In the genomic region with DNA sequence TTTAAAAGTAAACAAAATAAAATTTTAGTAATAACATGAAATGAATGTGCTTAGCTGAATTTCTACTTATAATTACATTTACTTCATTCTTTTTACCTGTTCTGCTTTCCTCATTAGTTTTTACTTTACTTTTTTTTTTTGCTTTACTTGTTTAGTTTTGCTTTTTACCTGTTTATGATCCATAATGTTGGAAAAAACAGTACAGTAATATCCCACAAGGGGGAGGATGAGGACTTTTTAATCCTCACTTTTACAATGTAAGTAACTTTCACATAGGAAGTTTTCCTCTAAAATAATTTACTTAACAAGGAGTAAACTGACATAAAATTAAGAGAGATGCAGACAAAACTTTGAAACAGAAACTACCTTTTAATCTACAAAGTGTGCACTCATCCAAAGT, we compare ENCODE assay signal across 19 cellular contexts.
DNase-seq lines count a peak whose midpoint lies in the region; ATAC-seq, FAIRE-seq and TF ChIP-seq lines count a peak whose summit lies in the region.
"Had no signal": no experiment of that assay in that cellular context is flagged by ENCODE, and none has a peak within 500 bp of the region (broad histone marks: within the 10 kb centered on the region; RNA-seq: fewer than 3 reads in every experiment).

No MANE protein-coding gene starts in this region.

- no peak overlapping the region for H3K18ac ChIP-seq in H9 (ENCODE audit: insufficient read length, low read depth, low read length)

- DNase-seq in A549 (ENCODE audit: low read depth in 1 of 2, low spot score in 1 of 2) (peak in 1 of 2 experiments; percentile 43), H9 (no peak), adipocyte (ENCODE audit: low read depth) (peak; percentile 50), fibroblast of villous mesenchyme (ENCODE audit: low read depth) (peak; percentile 26), NCI-H146 (lab: John Stamatoyannopoulos, UW) (no peak), iPS-NIHi7 (ENCODE audit: extremely low spot score) (no peak)
- no peak for DNase-seq in activated CD4-positive, alpha-beta memory T cell treated with anti-CD3 and anti-CD28 coated beads for 36 hours
- DNase-seq: activated CD4-positive, alpha-beta T cell treated with anti-CD3 and anti-CD28 coated beads for 36 hours; activated T-cell treated with anti-CD3 and anti-CD28 coated beads, Interleukin-2, amount 50 U/mL, for 48 hours; body of pancreas; mucosa of descending colon; NCI-H2081; retina; stimulated activated CD4-positive, alpha-beta T cell treated with anti-CD3 and anti-CD28 coated beads, Interleukin-4, amount 100 ng/mL, for 4 hours; stimulated activated naive CD4-positive, alpha-beta T cell treated with Interleukin-2 at 50 U/mL for 16 hours; T-helper 1 cell had no signal

- no peak overlapping the region for H2BK20ac ChIP-seq in H9 (ENCODE audit: low read depth, low read length, poor library complexity, severe bottlenecking)

- no peaks in the 10 kb centered on the region for H3K36me3 Mint-ChIP-seq in H9 (ENCODE audit: insufficient read depth in 1 of 3, low read depth in 3 of 3)
- H3K36me3 Mint-ChIP-seq in activated CD4-positive, alpha-beta memory T cell treated with anti-CD3 and anti-CD28 coated beads for 36 hours = peaks cover 6% of the 10 kb centered on the region

- H2BK12ac ChIP-seq in H9 (ENCODE audit: insufficient read length, low read depth, low read length) = no peak overlapping the region

- no peaks in the 10 kb centered on the region for H3K27me3 Mint-ChIP-seq in H9 (ENCODE audit: low read depth)
- no peaks in the 10 kb centered on the region for H3K27me3 Mint-ChIP-seq in activated CD4-positive, alpha-beta memory T cell treated with anti-CD3 and anti-CD28 coated beads for 36 hours
- H3K27me3 Mint-ChIP-seq: activated CD4-positive, alpha-beta T cell treated with anti-CD3 and anti-CD28 coated beads for 36 hours had no signal

- H2BK15ac ChIP-seq in H9 (ENCODE audit: low read depth, low read length) = no peak overlapping the region

- no peak overlapping the region for H3K27ac Mint-ChIP-seq in H9
- H3K27ac Mint-ChIP-seq in activated CD4-positive, alpha-beta memory T cell treated with anti-CD3 and anti-CD28 coated beads for 36 hours = no peak overlapping the region
- H3K27ac Mint-ChIP-seq: activated CD4-positive, alpha-beta T cell treated with anti-CD3 and anti-CD28 coated beads for 36 hours had no signal

- H3K4me2 ChIP-seq in A549 = peak overlapping the region; percentile 25; the same call in 2 of the 3 replicates
- no peak overlapping the region for H3K4me2 ChIP-seq in H9 (ENCODE audit: insufficient read depth, insufficient read length, low read length)
- H3K4me2 ChIP-seq: BLaER1 had no signal

- H3K4me1 ChIP-seq in A549 (peaks cover 35% of the 10 kb centered on the region), H9 (ENCODE audit: insufficient read depth, low read length) (no peaks in the 10 kb centered on the region), adipocyte (ENCODE audit: control insufficient read depth, insufficient read depth, low read length) (peaks cover 10% of the 10 kb centered on the region)
- H3K4me1 ChIP-seq: BLaER1, body of pancreas had no signal

- H3K27ac ChIP-seq in A549 (peak overlapping the region in 1 of 2 experiments; percentile 9; a peak in 1 of 6 replicates), H9 (ENCODE audit: insufficient read length, low read depth, low read length) (no peak overlapping the region)
- H3K27ac ChIP-seq: BLaER1, body of pancreas, epithelial cell of prostate had no signal

- no peak overlapping the region for H2BK120ac ChIP-seq in H9 (ENCODE audit: low read depth, low read length, poor library complexity, severe bottlenecking)

- no peak overlapping the region for H3T11ph ChIP-seq in H9 (ENCODE audit: low read length)

- no peak overlapping the region for H3K56ac ChIP-seq in H9 (ENCODE audit: insufficient read length, low read depth, low read length)

- no peak overlapping the region for H3K23ac ChIP-seq in H9 (ENCODE audit: insufficient read length, low read depth, low read length)

- H2BK5ac ChIP-seq in H9 (ENCODE audit: insufficient read length, low read length) = no peak overlapping the region

- intact Hi-C loops in activated CD4-positive, alpha-beta memory T cell treated with anti-CD3 and anti-CD28 coated beads for 36 hours (cut with micrococcal nuclease) = no loop called here

- ATAC-seq in A549 (no peak), HG02798 (IDR thresholded peaks at IDR 0.05; ENCODE audit: poor library complexity, unreplicated experiment) (no peak)
- ATAC-seq: activated CD4-positive, alpha-beta T cell treated with anti-CD3 and anti-CD28 coated beads for 36 hours; body of pancreas; mucosa of descending colon had no signal

- H3K79me2 ChIP-seq in H9 (ENCODE audit: insufficient read depth, low read length) = no peaks in the 10 kb centered on the region

- TF ChIP-seq EP300 in A549 (IDR thresholded peaks at IDR 0.05) = no peak

- H3K4me1 Mint-ChIP-seq in H9 = no peaks in the 10 kb centered on the region
- H3K4me1 Mint-ChIP-seq in activated CD4-positive, alpha-beta memory T cell treated with anti-CD3 and anti-CD28 coated beads for 36 hours (ENCODE audit: low read depth) = no peaks in the 10 kb centered on the region
- H3K4me1 Mint-ChIP-seq: activated CD4-positive, alpha-beta T cell treated with anti-CD3 and anti-CD28 coated beads for 36 hours had no signal

- CTCF ChIA-PET in A549 (lab: Yijun Ruan, JAX) = interaction anchor here (0.6 to 2.6 kb wide), 7 partner anchors 129 to 426 kb away, joined by 3 to 17 read pairs (median 4); no protein-coding TSS in a partner anchor
- CTCF ChIA-PET in activated CD4-positive, alpha-beta memory T cell treated with anti-CD3 and anti-CD28 coated beads for 36 hours (lab: Charles Lee) = no interaction called here

- H3K14ac ChIP-seq in H9 (ENCODE audit: insufficient read depth, low read length) = no peak overlapping the region

- H3K27me3 ChIP-seq in H9 (ENCODE audit: insufficient read depth, low read length) = no peaks in the 10 kb centered on the region
- no peaks in the 10 kb centered on the region for H3K27me3 ChIP-seq in adipocyte (replicated peaks; ENCODE audit: control insufficient read depth, insufficient read depth, low read length)
- H3K27me3 ChIP-seq: BLaER1, body of pancreas had no signal

- TF ChIP-seq RAD21 in A549 (conservative IDR thresholded peaks at IDR 0.05 in 1 of 2, IDR thresholded peaks at IDR 0.05 in 1 of 2) = peak; percentile 51 to 61

- no peaks in the 10 kb centered on the region for H3K79me1 ChIP-seq in H9 (ENCODE audit: insufficient read depth, low read depth, low read length, poor library complexity, severe bottlenecking)

- TF ChIP-seq CTCF in A549 (IDR thresholded peaks at IDR 0.05) (peak; percentile 40; the same call in 2 of the 3 replicates), H9 (conservative IDR thresholded peaks at IDR 0.05) (peak; percentile 32; the same call in 1 of the 3 replicates), fibroblast of villous mesenchyme (IDR thresholded peaks at IDR 0.05; ENCODE audit: insufficient read depth, low read depth, low read length) (peak; percentile 44)

- no peak overlapping the region for H3K9ac ChIP-seq in H9 (ENCODE audit: extremely low read depth, insufficient read length, low read length)
- peak overlapping the region; percentile 3 for H3K9ac ChIP-seq in adipocyte (ENCODE audit: low read length)
- H3K9ac ChIP-seq: BLaER1 had no signal

- no peaks in the 10 kb centered on the region for H3K9me3 Mint-ChIP-seq in H9
- no peaks in the 10 kb centered on the region for H3K9me3 Mint-ChIP-seq in activated CD4-positive, alpha-beta memory T cell treated with anti-CD3 and anti-CD28 coated beads for 36 hours

- no peak for TF ChIP-seq POLR2A in A549 (IDR thresholded peaks at IDR 0.05; ENCODE audit: low read length)

- no peak overlapping the region for H3K4ac ChIP-seq in H9 (ENCODE audit: low read depth, low read length)

- no peaks in the 10 kb centered on the region for H4K20me1 ChIP-seq in H9 (ENCODE audit: control insufficient read depth, insufficient read depth, insufficient read length)
- H4K20me1 ChIP-seq: BLaER1 had no signal

- no peak overlapping the region for H4K5ac ChIP-seq in H9 (ENCODE audit: insufficient read length, low read depth, low read length)

- no peak for FAIRE-seq in A549 (lab: Jason Lieb, UNC)

- no peaks in the 10 kb centered on the region for H3K23me2 ChIP-seq in H9 (ENCODE audit: insufficient read length, low read depth, low read length, poor library complexity, severe bottlenecking)

- no peak overlapping the region for H4K8ac ChIP-seq in H9 (replicated peaks; ENCODE audit: insufficient read length, low read depth, low read length)

- H3K9me3 ChIP-seq in A549 = no peaks in the 10 kb centered on the region
- H3K9me3 ChIP-seq in H9 (ENCODE audit: control insufficient read depth, low read depth, low read length) = no peaks in the 10 kb centered on the region
- H3K9me3 ChIP-seq in adipocyte (ENCODE audit: control insufficient read depth, low read length) = no peaks in the 10 kb centered on the region
- H3K9me3 ChIP-seq: BLaER1, body of pancreas, mucosa of descending colon had no signal

- no peaks in the 10 kb centered on the region for H3K36me3 ChIP-seq in adipocyte (ENCODE audit: control insufficient read depth, insufficient read depth, low read length, severe bottlenecking)
- H3K36me3 ChIP-seq: BLaER1 had no signal

- POLR2A ChIA-PET in A549 (lab: Yijun Ruan, JAX) = no interaction called here
- POLR2A ChIA-PET in activated CD4-positive, alpha-beta memory T cell treated with anti-CD3 and anti-CD28 coated beads for 36 hours (lab: Charles Lee) = interaction anchor here (0.6 kb wide), 1 partner anchor 97 kb away, joined by 3 read pairs; no protein-coding TSS in a partner anchor

- H4K91ac ChIP-seq in H9 (ENCODE audit: insufficient read length, low read depth, low read length) = no peak overlapping the region

- H2AFZ ChIP-seq in H9 (ENCODE audit: low read length) = no peak overlapping the region

- H3K4me3 Mint-ChIP-seq in H9 = no peak overlapping the region
- H3K4me3 Mint-ChIP-seq in activated CD4-positive, alpha-beta memory T cell treated with anti-CD3 and anti-CD28 coated beads for 36 hours = no peak overlapping the region
- H3K4me3 Mint-ChIP-seq: activated CD4-positive, alpha-beta T cell treated with anti-CD3 and anti-CD28 coated beads for 36 hours had no signal

- H3K4me3 ChIP-seq in A549 (no peak overlapping the region), adipocyte (ENCODE audit: low read length) (no peak overlapping the region), fibroblast of villous mesenchyme (ENCODE audit: low read depth, low read length) (no peak overlapping the region)
- H3K4me3 ChIP-seq: BLaER1, body of pancreas, mucosa of descending colon had no signal

- no peak overlapping the region for H2AK5ac ChIP-seq in H9 (ENCODE audit: insufficient read length, low read length)

TF ChIP-seq in A549, 52 proteins besides CTCF, POLR2A, EP300 and RAD21:
- peak; percentile 67 for TF ChIP-seq SMC3 (IDR thresholded peaks at IDR 0.05)
- TF ChIP-seq TP53 (CRISPR knock-in tag; IDR thresholded peaks at IDR 0.05) = no peak
TF ChIP-seq in A549: peak in this region for 1.

Comparison
In these comparisons a context has a peak if more than half of its experiments do, and no peak if none do; other contexts are left out.
1. DNase-seq: peak in adipocyte (single experiment) and fibroblast of villous mesenchyme (single experiment); none in H9 (single experiment), activated CD4-positive, alpha-beta memory T cell treated with anti-CD3 and anti-CD28 coated beads for 36 hours (single experiment), NCI-H146 (single experiment) and iPS-NIHi7 (single experiment).
2. Peak in every context shown above with its lines, with median percentiles within 50 percentile points of each other: CTCF ChIP-seq.